Comparison of ENCODE assay signal across 8 cellular contexts in the genomic region with DNA sequence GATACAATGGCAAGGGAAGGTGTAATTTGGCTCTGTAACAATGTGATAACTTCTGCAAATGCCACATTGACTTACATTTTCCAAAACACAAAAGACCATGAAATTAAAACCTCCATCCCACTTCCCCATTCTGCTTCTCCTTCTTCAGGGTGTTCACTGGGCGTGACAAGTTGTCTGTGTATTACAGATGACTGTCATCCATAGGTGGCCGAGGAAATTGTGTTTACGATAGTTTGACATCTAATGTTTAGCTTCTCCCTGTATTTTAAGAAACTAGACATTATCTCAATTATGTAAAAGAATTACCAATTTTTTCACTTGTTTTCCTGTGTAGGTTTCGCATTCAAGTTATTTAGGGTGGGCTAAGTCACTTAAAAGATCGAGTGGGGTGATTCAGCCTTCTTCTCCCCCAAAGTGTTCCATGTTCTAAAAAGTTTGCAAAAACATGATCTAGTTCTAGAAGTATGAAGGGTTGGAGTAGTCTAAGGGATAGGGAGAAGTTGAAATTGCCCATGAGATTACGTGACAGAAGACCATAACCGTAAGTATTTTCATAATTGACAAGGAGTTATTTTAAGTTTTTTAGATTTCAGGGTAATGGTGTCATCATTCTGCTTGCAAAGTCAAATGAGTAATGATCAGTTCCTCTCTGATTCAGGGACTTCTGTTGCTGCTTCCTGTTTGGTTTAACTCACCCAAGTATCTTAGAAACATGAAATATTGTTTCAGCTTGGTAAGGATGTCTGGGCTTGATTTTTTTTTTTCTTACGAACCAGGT. TPM values are rescaled to one million over a fixed set of nuclear protein-coding genes. Genes with fewer than 3 reads are reported as not detected.
A peak's percentile ranks its signal among the peaks of the same experiment; 100 is the strongest.
DNase-seq lines count a peak whose midpoint lies in the region; ATAC-seq, FAIRE-seq and TF ChIP-seq lines count a peak whose summit lies in the region.

No MANE protein-coding gene starts in this region.

- H2AFZ ChIP-seq in osteoblast (ENCODE audit: low read length), result peak overlapping the region; percentile 30

- ATAC-seq in GM21619 (IDR thresholded peaks at IDR 0.05; ENCODE audit: unreplicated experiment), result peak; percentile 76

- DNase-seq in GM13977 (ENCODE audit: low spot score), result peak; percentile 60
- DNase-seq in KG1 (lab: John Stamatoyannopoulos, UW), result peak; percentile 71
- peak; percentile 20 for DNase-seq in astrocyte of the hippocampus (ENCODE audit: low read depth, low spot score)
- DNase-seq in osteoblast (ENCODE audit: insufficient read length, low spot score, missing footprints), result peak; percentile 51
- no peak for DNase-seq in cortex of kidney (lab: John Stamatoyannopoulos, UW)
- DNase-seq in frontal cortex (ENCODE audit: low spot score in 2 of 2), result no peak
- no peak for DNase-seq in GM19240 (ENCODE audit: insufficient read length, low spot score)

- no peaks in the 10 kb centered on the region for H3K36me3 ChIP-seq in osteoblast (ENCODE audit: insufficient read depth, low read length)

- no peaks in the 10 kb centered on the region for H4K20me1 ChIP-seq in osteoblast (ENCODE audit: insufficient read depth, low read length)

- no peak overlapping the region for H3K4me3 ChIP-seq in osteoblast (ENCODE audit: insufficient read depth, low read length)

- peak overlapping the region; percentile 81 for H3K27ac ChIP-seq in osteoblast (ENCODE audit: low read depth, low read length)

- peaks cover 19% of the 10 kb centered on the region for H3K4me1 ChIP-seq in osteoblast (ENCODE audit: insufficient read depth, low read length)

- TF ChIP-seq CTCF in GM13977 (IDR thresholded peaks at IDR 0.05; ENCODE audit: extremely low read depth, insufficient read depth, missing control alignments) (no peak), osteoblast (IDR thresholded peaks at IDR 0.05; ENCODE audit: extremely low read depth, low read depth, low read length) (no peak)

- no peak for FAIRE-seq in frontal cortex (lab: Jason Lieb, UNC)

- H3K27me3 ChIP-seq in osteoblast (ENCODE audit: insufficient read depth, low read length), result no peaks in the 10 kb centered on the region

- H3K9me3 ChIP-seq in osteoblast (ENCODE audit: low read depth, low read length), result no peaks in the 10 kb centered on the region

- peak overlapping the region; percentile 62 for H3K4me2 ChIP-seq in osteoblast (ENCODE audit: insufficient read depth, low read length)

- in situ Hi-C loops in GM13977 (cut with MboI; ENCODE audit: low pct_unique_long_range_greater_than_20kb, low sequenced_read_pairs, unreplicated experiment), result no loop called here

- H3K79me2 ChIP-seq in osteoblast (ENCODE audit: insufficient read depth, low read length), result no peaks in the 10 kb centered on the region

RNA-seq across cellular contexts. Expression of gene CYTIP, which starts 25.2 kb away (rescaled TPM):
- total RNA-seq in osteoblast (1.2 and 1.4 TPM in 2 replicates), frontal cortex (2.9 TPM)

Comparison
In these comparisons a context has a peak if more than half of its experiments do, and no peak if none do; other contexts are left out.
1. DNase-seq: peak in GM13977 (single experiment), KG1 (single experiment), astrocyte of the hippocampus (single experiment) and osteoblast (single experiment); none in cortex of kidney (single experiment), frontal cortex (0 of 2) and GM19240 (single experiment).